1 cellular context compared by ENCODE assay signal in the genomic region with DNA sequence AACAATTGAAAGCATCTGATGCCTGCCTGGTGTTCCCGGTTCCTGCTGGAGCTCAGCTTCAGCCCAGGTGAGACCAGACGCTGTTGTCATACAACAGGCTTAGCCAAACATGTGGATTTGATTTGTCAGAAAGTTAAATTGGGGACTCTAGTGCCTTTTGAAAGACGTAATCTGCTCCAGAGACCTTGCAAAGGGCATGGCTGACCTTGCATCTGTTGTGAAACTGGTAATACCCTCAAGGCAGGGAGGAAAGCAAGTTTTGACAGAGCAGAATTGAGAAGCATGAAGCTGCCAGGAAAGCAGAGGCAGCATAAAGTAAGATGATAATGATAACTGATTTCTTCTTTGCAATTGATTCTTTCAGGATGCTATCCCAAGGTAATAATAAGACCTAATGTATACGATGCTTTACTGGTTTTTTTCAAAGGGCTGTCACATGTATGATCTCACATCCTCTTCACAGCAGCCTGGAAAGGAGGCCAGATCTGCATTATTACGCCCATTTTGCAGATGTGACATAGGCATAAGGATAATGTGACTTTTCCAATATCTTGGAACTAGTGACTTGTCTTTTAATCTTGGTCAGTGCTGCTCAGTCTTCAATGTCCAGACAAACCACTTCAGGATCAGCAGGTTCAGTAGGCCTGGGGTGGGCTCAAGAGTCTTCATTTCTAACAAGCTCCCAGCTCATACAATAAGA.
TF ChIP-seq lines count a peak whose summit lies in the region.

No MANE protein-coding gene starts in this region.

TF ChIP-seq in IMR-90, 13 proteins besides CTCF, POLR2A, EP300 and RAD21:
- no peak for TF ChIP-seq CEBPB (IDR thresholded peaks at IDR 0.05; ENCODE audit: low read depth, low read length)
- TF ChIP-seq BHLHE40 (IDR thresholded peaks at IDR 0.05; ENCODE audit: low read depth, low read length): no peak
TF ChIP-seq in IMR-90: peak in this region for 0.
